In genomic region chr19:17339088-17339741, GRCh38 we compare ENCODE assay signal across 10 cellular contexts. TPM values are rescaled to one million over a fixed set of nuclear protein-coding genes. Genes with fewer than 3 reads are reported as not detected.
A peak's percentile ranks its signal among the peaks of the same experiment; 100 is the strongest.
DNase-seq lines count a peak whose midpoint lies in the region; ATAC-seq and TF ChIP-seq lines count a peak whose summit lies in the region.
"Had no signal": no experiment of that assay in that cellular context is flagged by ENCODE, and none has a peak within 500 bp of the region (broad histone marks: within the 10 kb centered on the region; RNA-seq: fewer than 3 reads in every experiment).

No MANE protein-coding gene starts in this region.

- DNase-seq in activated CD4-positive, alpha-beta T cell treated with anti-CD3 and anti-CD28 coated beads for 36 hours, result peak; percentile 86
- no peak for DNase-seq in activated CD4-positive, alpha-beta T cell treated with anti-CD3 and anti-CD28 coated beads for 1 hour
- DNase-seq in activated CD4-positive, alpha-beta T cell treated with anti-CD3 and anti-CD28 coated beads, Interleukin-2, amount 50 U/mL, for 1 hour, result peak; percentile 31
- peak; percentile 25 for DNase-seq in epithelial cell of esophagus (ENCODE audit: low read depth)
- no peak for DNase-seq in sigmoid colon
- no peak for DNase-seq in kidney glomerular epithelial cell (lab: John Stamatoyannopoulos, UW)
- no peak for DNase-seq in SIG-M5 treated with dmso at 0.1 percent for 504 hours (lab: John Stamatoyannopoulos, UW; ENCODE audit: unreplicated experiment)
- DNase-seq: IMR-90 had no signal

- TF ChIP-seq CTCF in epithelial cell of esophagus (IDR thresholded peaks at IDR 0.05; ENCODE audit: insufficient read depth, low read depth, low read length, missing control alignments) (no peak), sigmoid colon (IDR thresholded peaks at IDR 0.05) (no peak)

- no peak for ATAC-seq in activated CD4-positive, alpha-beta T cell treated with anti-CD3 and anti-CD28 coated beads for 36 hours
- no peak for ATAC-seq in stimulated activated memory B cell treated with anti-CD40 and anti-IgM and Interleukin-4, amounts not matched to agents 10 μg/mL and 1 μg/mL and 100 μg/mL, for 72 hours
- ATAC-seq: left lung had no signal

- H3K9me3 ChIP-seq in sigmoid colon, result no peaks in the 10 kb centered on the region
- H3K9me3 ChIP-seq: left lung had no signal

- POLR2A ChIA-PET in activated CD4-positive, alpha-beta T cell treated with anti-CD3 and anti-CD28 coated beads for 36 hours (lab: Charles Lee), result no interaction called here

- H3K27me3 ChIP-seq in sigmoid colon, result no peaks in the 10 kb centered on the region
- H3K27me3 ChIP-seq: left lung had no signal

- 89 to 93% methylated on average over 34 of the region's 34 CpGs for WGBS in sigmoid colon, 2 donors

- no peak overlapping the region for H3K27ac Mint-ChIP-seq in activated CD4-positive, alpha-beta T cell treated with anti-CD3 and anti-CD28 coated beads for 36 hours
- H3K27ac Mint-ChIP-seq in stimulated activated memory B cell treated with anti-CD40 and anti-IgM and Interleukin-4, amounts not matched to agents 10 μg/mL and 1 μg/mL and 100 μg/mL, for 72 hours, result no peak overlapping the region

- intact Hi-C loops in activated CD4-positive, alpha-beta T cell treated with anti-CD3 and anti-CD28 coated beads for 36 hours (cut with DNase I, micrococcal nuclease), result loop anchor here in 1 of 2 experiments (5.0 kb wide), 1 partner anchor 128 kb away; no protein-coding TSS in a partner anchor
- intact Hi-C loops in sigmoid colon (cut with DNase I), result no loop called here

- peaks cover 0 to 17% (median 0%) of the 10 kb centered on the region in 4 donors for H3K36me3 ChIP-seq in sigmoid colon

- H3K4me1 ChIP-seq in sigmoid colon, result peaks cover 0 to 37% (median 28%) of the 10 kb centered on the region in 4 donors

- H3K27me3 Mint-ChIP-seq in activated CD4-positive, alpha-beta T cell treated with anti-CD3 and anti-CD28 coated beads for 36 hours, result no peaks in the 10 kb centered on the region
- no peaks in the 10 kb centered on the region for H3K27me3 Mint-ChIP-seq in stimulated activated memory B cell treated with anti-CD40 and anti-IgM and Interleukin-4, amounts not matched to agents 10 μg/mL and 1 μg/mL and 100 μg/mL, for 72 hours

- no peaks in the 10 kb centered on the region for H3K9me3 Mint-ChIP-seq in activated CD4-positive, alpha-beta T cell treated with anti-CD3 and anti-CD28 coated beads for 36 hours (ENCODE audit: low read depth)
- H3K9me3 Mint-ChIP-seq in stimulated activated memory B cell treated with anti-CD40 and anti-IgM and Interleukin-4, amounts not matched to agents 10 μg/mL and 1 μg/mL and 100 μg/mL, for 72 hours, result no peaks in the 10 kb centered on the region

- H3K27ac ChIP-seq in sigmoid colon, result no peak overlapping the region
- H3K27ac ChIP-seq: left lung had no signal

- H3K4me3 Mint-ChIP-seq in activated CD4-positive, alpha-beta T cell treated with anti-CD3 and anti-CD28 coated beads for 36 hours, result peak overlapping the region; percentile 98
- peak overlapping the region; percentile 97 for H3K4me3 Mint-ChIP-seq in stimulated activated memory B cell treated with anti-CD40 and anti-IgM and Interleukin-4, amounts not matched to agents 10 μg/mL and 1 μg/mL and 100 μg/mL, for 72 hours

- CTCF ChIA-PET in activated CD4-positive, alpha-beta T cell treated with anti-CD3 and anti-CD28 coated beads for 36 hours (lab: Charles Lee), result no interaction called here

- peaks cover 15% of the 10 kb centered on the region for H3K36me3 Mint-ChIP-seq in activated CD4-positive, alpha-beta T cell treated with anti-CD3 and anti-CD28 coated beads for 36 hours (ENCODE audit: low read depth)
- peaks cover 15% of the 10 kb centered on the region for H3K36me3 Mint-ChIP-seq in stimulated activated memory B cell treated with anti-CD40 and anti-IgM and Interleukin-4, amounts not matched to agents 10 μg/mL and 1 μg/mL and 100 μg/mL, for 72 hours

- TF ChIP-seq POLR2A in sigmoid colon (IDR thresholded peaks at IDR 0.05), result no peak

- H3K4me1 Mint-ChIP-seq in activated CD4-positive, alpha-beta T cell treated with anti-CD3 and anti-CD28 coated beads for 36 hours, result peaks cover 16% of the 10 kb centered on the region
- peaks cover 39% of the 10 kb centered on the region for H3K4me1 Mint-ChIP-seq in stimulated activated memory B cell treated with anti-CD40 and anti-IgM and Interleukin-4, amounts not matched to agents 10 μg/mL and 1 μg/mL and 100 μg/mL, for 72 hours

- no peak overlapping the region for H3K4me3 ChIP-seq in epithelial cell of esophagus (ENCODE audit: low read length)
- no peak overlapping the region for H3K4me3 ChIP-seq in sigmoid colon

- no peak for TF ChIP-seq EP300 in sigmoid colon (IDR thresholded peaks at IDR 0.05)

RNA-seq across cellular contexts. Expression of gene GTPBP3, which starts 1.9 kb away (rescaled TPM):
- total RNA-seq in activated CD4-positive, alpha-beta T cell treated with anti-CD3 and anti-CD28 coated beads for 36 hours, result 10 to 100 TPM; 37.3 to 39.8 TPM
- 10 to 100 TPM in 3 of 4 donors, 1 to 10 TPM in 1; 4.6 to 22.2 (median 15.4) TPM for total RNA-seq in sigmoid colon
- polyA plus RNA-seq in sigmoid colon, result 10 to 100 TPM in 1 of 3 donors, 1 to 10 TPM in 2; 3.7 to 16.0 (median 4.8) TPM

RNA-seq across cellular contexts. Expression of gene ANO8, which starts 4.6 kb away (rescaled TPM):
- total RNA-seq in activated CD4-positive, alpha-beta T cell treated with anti-CD3 and anti-CD28 coated beads for 36 hours, result 1 to 10 TPM; 4.2 to 4.8 TPM
- total RNA-seq in sigmoid colon, result 10 to 100 TPM in 1 of 4 donors, 1 to 10 TPM in 3; 2.0 to 10.5 (median 2.7) TPM
- 1 to 10 TPM in 2 of 3 donors, under 1 TPM in 1; 0.46 to 5.4 (median 1.2) TPM for polyA plus RNA-seq in sigmoid colon

RNA-seq across cellular contexts. Expression of gene DDA1, which starts 29.9 kb away (rescaled TPM):
- total RNA-seq in activated CD4-positive, alpha-beta T cell treated with anti-CD3 and anti-CD28 coated beads for 36 hours, result 10 to 100 TPM; 26.2 to 39.6 TPM
- 10 to 100 TPM in 2 of 4 donors, 1 to 10 TPM in 2; 6.1 to 10.3 (median 8.7) TPM for total RNA-seq in sigmoid colon
- polyA plus RNA-seq in sigmoid colon, result 100 to 1,000 TPM in 1 of 3 donors, 10 to 100 TPM in 2; 57.1 to 101 (median 82.6) TPM

RNA-seq across cellular contexts. Expression of gene MRPL34, which starts 33.5 kb away (rescaled TPM):
- 10 to 100 TPM; 72.0 to 88.6 TPM for total RNA-seq in activated CD4-positive, alpha-beta T cell treated with anti-CD3 and anti-CD28 coated beads for 36 hours
- 100 to 1,000 TPM; 174 to 390 (median 267) TPM for total RNA-seq in sigmoid colon
- polyA plus RNA-seq in sigmoid colon, result 100 to 1,000 TPM; 217 to 476 (median 275) TPM

RNA-seq across cellular contexts. Expression of gene ABHD8, which starts 36.0 kb away (rescaled TPM):
- 1 to 10 TPM; 6.1 to 8.0 TPM for total RNA-seq in activated CD4-positive, alpha-beta T cell treated with anti-CD3 and anti-CD28 coated beads for 36 hours
- 10 to 100 TPM; 15.5 to 21.9 (median 18.8) TPM for total RNA-seq in sigmoid colon
- 1 to 10 TPM; 4.2 to 9.0 (median 7.4) TPM for polyA plus RNA-seq in sigmoid colon

Comparison
In these comparisons a context has a peak if more than half of its experiments do, and no peak if none do; other contexts are left out.
1. DNase-seq: peak in activated CD4-positive, alpha-beta T cell treated with anti-CD3 and anti-CD28 coated beads for 36 hours (single experiment), activated CD4-positive, alpha-beta T cell treated with anti-CD3 and anti-CD28 coated beads, Interleukin-2, amount 50 U/mL, for 1 hour (single experiment) and epithelial cell of esophagus (single experiment); none in activated CD4-positive, alpha-beta T cell treated with anti-CD3 and anti-CD28 coated beads for 1 hour (single experiment), sigmoid colon (single experiment), kidney glomerular epithelial cell (single experiment) and SIG-M5 treated with dmso at 0.1 percent for 504 hours (single experiment).